Comparison of ENCODE assay signal across 14 cellular contexts in the genomic region with DNA sequence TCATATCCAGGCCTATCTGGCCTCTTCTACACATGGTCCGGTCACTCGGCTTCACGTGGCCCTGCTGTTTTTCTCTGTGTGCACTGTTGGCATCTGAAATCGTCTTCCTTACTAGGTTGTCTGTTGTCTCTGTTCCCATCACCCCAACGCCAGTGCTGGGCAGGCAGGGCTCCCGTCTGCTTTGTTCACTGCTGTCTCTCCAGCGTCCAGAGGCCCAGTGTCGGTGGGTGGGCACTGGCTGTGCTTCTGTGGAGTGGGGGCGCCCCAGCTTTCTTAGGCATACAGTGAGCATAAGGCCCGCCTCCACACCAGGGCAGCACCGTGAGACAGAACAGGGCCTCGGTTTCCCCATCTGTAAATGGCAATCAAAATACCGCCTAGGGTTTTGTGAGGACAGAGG.
DNase-seq lines count a peak whose midpoint lies in the region; ATAC-seq and TF ChIP-seq lines count a peak whose summit lies in the region.
"Had no signal": no experiment of that assay in that cellular context is flagged by ENCODE, and none has a peak within 500 bp of the region (broad histone marks: within the 10 kb centered on the region; RNA-seq: fewer than 3 reads in every experiment).

No MANE protein-coding gene starts in this region.

- peak; percentile 14 for DNase-seq in activated T-cell treated with anti-CD3 and anti-CD28 coated beads, Interleukin-2, amount 50 U/mL, for 24 hours
- DNase-seq in activated T-cell treated with anti-CD3 and anti-CD28 coated beads for 4 hours: no peak
- peak in 1 of 34 experiments; percentile 3 for DNase-seq in T-cell
- DNase-seq in islet precursor cell: peak; percentile 38
- DNase-seq in type B pancreatic cell (ENCODE audit: extremely low spot score, unreplicated experiment): peak; percentile 58
- DNase-seq in H7: no peak
- no peak for DNase-seq in NCI-H1417 (lab: John Stamatoyannopoulos, UW)
- DNase-seq: NCI-H1930, NCI-H774, Peyer's patch had no signal

- H3K36me3 Mint-ChIP-seq in activated T-cell treated with anti-CD3 and anti-CD28 coated beads, Interleukin-2, amount 50 U/mL, for 24 hours (ENCODE audit: low read depth): no peaks in the 10 kb centered on the region
- H3K36me3 Mint-ChIP-seq in T-cell (peaks cover 7% of the 10 kb centered on the region), type B pancreatic cell (no peaks in the 10 kb centered on the region)
- H3K36me3 Mint-ChIP-seq: IgD-negative memory B cell had no signal

- no peak for TF ChIP-seq CTCF in type B pancreatic cell (conservative IDR thresholded peaks at IDR 0.05)

- H3K27me3 ChIP-seq in H7 (ENCODE audit: control insufficient read depth, insufficient read depth, low read length): no peaks in the 10 kb centered on the region
- H3K27me3 ChIP-seq: BLaER1 treated with 17β-estradiol and CSF1 and Interleukin-3, amounts not matched to agents 10 nM and 100 nM; Peyer's patch had no signal

- no peak overlapping the region for H3K4me3 Mint-ChIP-seq in activated T-cell treated with anti-CD3 and anti-CD28 coated beads, Interleukin-2, amount 50 U/mL, for 24 hours
- H3K4me3 Mint-ChIP-seq in T-cell: peak overlapping the region in 2 of 3 donors; percentile 66 to 75
- H3K4me3 Mint-ChIP-seq in type B pancreatic cell: no peak overlapping the region
- H3K4me3 Mint-ChIP-seq: IgD-negative memory B cell had no signal

- peaks cover 8% of the 10 kb centered on the region for H3K27me3 Mint-ChIP-seq in activated T-cell treated with anti-CD3 and anti-CD28 coated beads, Interleukin-2, amount 50 U/mL, for 24 hours
- H3K27me3 Mint-ChIP-seq in T-cell (peaks cover 3 to 14% of the 10 kb centered on the region in 2 donors), type B pancreatic cell (peaks cover 18% of the 10 kb centered on the region)

- no peaks in the 10 kb centered on the region for H3K36me3 ChIP-seq in H7 (replicated peaks; ENCODE audit: control insufficient read depth, insufficient read depth, low read length)
- H3K36me3 ChIP-seq: BLaER1 treated with 17β-estradiol and CSF1 and Interleukin-3, amounts not matched to agents 10 nM and 100 nM; Peyer's patch had no signal

- no peak overlapping the region for H3K4me3 ChIP-seq in H7 (ENCODE audit: insufficient read depth, low read depth, low read length)
- H3K4me3 ChIP-seq: BLaER1 treated with 17β-estradiol and CSF1 and Interleukin-3, amounts not matched to agents 10 nM and 100 nM; GM12878; Peyer's patch had no signal

- POLR2A ChIA-PET in T-cell (lab: Charles Lee): no interaction called here

- peaks cover 5% of the 10 kb centered on the region for H3K9me3 Mint-ChIP-seq in activated T-cell treated with anti-CD3 and anti-CD28 coated beads, Interleukin-2, amount 50 U/mL, for 24 hours
- H3K9me3 Mint-ChIP-seq in T-cell (peaks cover 0 to 11% (median 7%) of the 10 kb centered on the region in 3 donors), type B pancreatic cell (peaks cover 4% of the 10 kb centered on the region)

- ATAC-seq in T-cell (replicated peaks in 1 of 4) (no peak), HG03439 (IDR thresholded peaks at IDR 0.05; ENCODE audit: unreplicated experiment) (no peak)
- ATAC-seq: GM12878 had no signal

- H3K4me1 Mint-ChIP-seq in activated T-cell treated with anti-CD3 and anti-CD28 coated beads, Interleukin-2, amount 50 U/mL, for 24 hours (ENCODE audit: low read depth): peaks cover 15% of the 10 kb centered on the region
- H3K4me1 Mint-ChIP-seq in T-cell: peaks cover 0 to 12% (median 6%) of the 10 kb centered on the region in 3 donors
- no peaks in the 10 kb centered on the region for H3K4me1 Mint-ChIP-seq in type B pancreatic cell (ENCODE audit: unreplicated experiment)
- H3K4me1 Mint-ChIP-seq: IgD-negative memory B cell had no signal

- H3K27ac Mint-ChIP-seq in activated T-cell treated with anti-CD3 and anti-CD28 coated beads, Interleukin-2, amount 50 U/mL, for 24 hours: no peak overlapping the region
- no peak overlapping the region for H3K27ac Mint-ChIP-seq in T-cell
- H3K27ac Mint-ChIP-seq in type B pancreatic cell: peak overlapping the region; percentile 9

- CTCF ChIA-PET in T-cell (lab: Charles Lee): interaction anchor here in 1 of 2 donors (0.9 kb wide), 1 partner anchor 153 kb away, joined by 3 read pairs; the partner anchor contains the start of gene BCL11B

Comparison
In these comparisons a context has a peak if more than half of its experiments do, and no peak if none do; other contexts are left out.
1. DNase-seq: peak in activated T-cell treated with anti-CD3 and anti-CD28 coated beads, Interleukin-2, amount 50 U/mL, for 24 hours (single experiment), islet precursor cell (single experiment) and type B pancreatic cell (single experiment); none in activated T-cell treated with anti-CD3 and anti-CD28 coated beads for 4 hours (single experiment), H7 (single experiment) and NCI-H1417 (0 of 3).
2. H3K4me3 Mint-ChIP-seq: peak in T-cell (2 of 3); none in activated T-cell treated with anti-CD3 and anti-CD28 coated beads, Interleukin-2, amount 50 U/mL, for 24 hours (single experiment) and type B pancreatic cell (single experiment).